Comparison of ENCODE assay signal across 8 cellular contexts in genomic region chr13:100392709-100393630, GRCh38.
A peak's percentile ranks its signal among the peaks of the same experiment; 100 is the strongest.
DNase-seq lines count a peak whose midpoint lies in the region; ATAC-seq and TF ChIP-seq lines count a peak whose summit lies in the region.

No MANE protein-coding gene starts in this region.

- WGBS in right cardiac atrium, result 73% methylated on average over 12 of the region's 12 CpGs

- TF ChIP-seq CTCF in RWPE1 (conservative IDR thresholded peaks at IDR 0.05; ENCODE audit: low read depth), result no peak

- no peaks in the 10 kb centered on the region for H3K27me3 Mint-ChIP-seq in activated naive CD8-positive, alpha-beta T cell

- peak overlapping the region; percentile 78 for H3K27ac Mint-ChIP-seq in activated naive CD8-positive, alpha-beta T cell

- H3K4me3 ChIP-seq in right cardiac atrium (ENCODE audit: low read length), result no peak overlapping the region

- H3K4me1 Mint-ChIP-seq in activated naive CD8-positive, alpha-beta T cell (ENCODE audit: low read depth), result peaks cover 26% of the 10 kb centered on the region

- intact Hi-C loops in right cardiac atrium (cut with DNase I), result no loop called here

- peaks cover 9% of the 10 kb centered on the region for H3K36me3 Mint-ChIP-seq in activated naive CD8-positive, alpha-beta T cell

- peak overlapping the region; percentile 44 for H3K4me3 Mint-ChIP-seq in activated naive CD8-positive, alpha-beta T cell

- CTCF ChIA-PET in RWPE1 (lab: Yijun Ruan, JAX), result interaction anchor here (0.6 kb wide), 1 partner anchor 84 kb away, joined by 3 read pairs; no protein-coding TSS in a partner anchor

- no peaks in the 10 kb centered on the region for H3K36me3 ChIP-seq in ES-I3 (ENCODE audit: insufficient read depth, low read length)

- H3K4me1 ChIP-seq in ES-I3 (ENCODE audit: insufficient read depth, low read length) (peaks cover 42% of the 10 kb centered on the region), right cardiac atrium (ENCODE audit: control insufficient read depth, insufficient read depth, low read length) (no peaks in the 10 kb centered on the region)

- peak; percentile 50 for ATAC-seq in HG02973 (IDR thresholded peaks at IDR 0.05; ENCODE audit: unreplicated experiment)
- peak; percentile 98 to 100 for ATAC-seq in right cardiac atrium

- DNase-seq in RWPE1 (ENCODE audit: low spot score) (peak; percentile 90), right cardiac atrium (peak; percentile 64 to 83 (median 79)), NCI-H1436 (lab: John Stamatoyannopoulos, UW) (no peak), NCI-H1105 (lab: John Stamatoyannopoulos, UW) (no peak)
- peak; percentile 37 to 48 for DNase-seq in stimulated activated CD4-positive, alpha-beta T cell treated with anti-CD3 and anti-CD28 coated beads, Interleukin-12 subunit alpha, Interleukin-12 subunit beta, amount 100 ng/mL, for 24 hours (ENCODE audit: low read depth in 2 of 2)

- H3K9me3 ChIP-seq in ES-I3 (ENCODE audit: control insufficient read depth, insufficient read depth, low read length) (no peaks in the 10 kb centered on the region), right cardiac atrium (ENCODE audit: control insufficient read depth, low read length) (no peaks in the 10 kb centered on the region)

- no peaks in the 10 kb centered on the region for H3K27me3 ChIP-seq in right cardiac atrium (ENCODE audit: control insufficient read depth, insufficient read depth)

- no peaks in the 10 kb centered on the region for H3K9me3 Mint-ChIP-seq in activated naive CD8-positive, alpha-beta T cell (ENCODE audit: low read depth)

- POLR2A ChIA-PET in RWPE1 (lab: Yijun Ruan, JAX; ENCODE audit: low non-redundant PET), result no interaction called here

- H3K27ac ChIP-seq in RWPE1 (peak overlapping the region; percentile 86), right cardiac atrium (ENCODE audit: low read length) (peak overlapping the region; percentile 69)

- H3K9ac ChIP-seq in ES-I3 (ENCODE audit: low read depth, low read length), result 0 out of 2 replicates have a peak overlapping the region, but pooled peaks have one; percentile 2

Comparison
In these comparisons a context has a peak if more than half of its experiments do, and no peak if none do; other contexts are left out.
1. DNase-seq: peak in RWPE1 (single experiment), right cardiac atrium (3 of 3) and stimulated activated CD4-positive, alpha-beta T cell treated with anti-CD3 and anti-CD28 coated beads, Interleukin-12 subunit alpha, Interleukin-12 subunit beta, amount 100 ng/mL, for 24 hours (2 of 2); none in NCI-H1436 (single experiment) and NCI-H1105 (single experiment).